In genomic region chr12:63103489-63104131, GRCh38 we compare ENCODE assay signal across 7 cellular contexts. TPM values are rescaled to one million over a fixed set of nuclear protein-coding genes. Genes with fewer than 3 reads are reported as not detected.
A peak's percentile ranks its signal among the peaks of the same experiment; 100 is the strongest.
DNase-seq lines count a peak whose midpoint lies in the region; ATAC-seq, FAIRE-seq and TF ChIP-seq lines count a peak whose summit lies in the region.

No MANE protein-coding gene starts in this region.

- H3K36me3 Mint-ChIP-seq in activated CD8-positive, alpha-beta memory T cell treated with anti-CD3 and anti-CD28 coated beads, Interleukin-2, amount 10 ng/mL, durations not matched to agents 7 days and 5 days = no peaks in the 10 kb centered on the region

- H3K14ac ChIP-seq in neuronal stem cell (ENCODE audit: low read length) = no peak overlapping the region

- dilution Hi-C loops in endothelial cell of umbilical vein (cut with MboI; ENCODE audit: extremely low pct_ligation_motif_present, low sequenced_read_pairs) = no loop called here

- H3K27me3 ChIP-seq in GM23248 (replicated peaks; ENCODE audit: insufficient read depth) = peaks cover 4% of the 10 kb centered on the region
- H3K27me3 ChIP-seq in endothelial cell of umbilical vein (ENCODE audit: control insufficient read depth in 2 of 2, insufficient read depth in 2 of 2, low read length in 2 of 2) = peaks cover 4 to 5% of the 10 kb centered on the region in 2 experiments
- H3K27me3 ChIP-seq in neuronal stem cell (ENCODE audit: control insufficient read depth in 3 of 3, insufficient read depth in 3 of 3, low read depth in 1 of 3, low read length in 3 of 3) = no peaks in the 10 kb centered on the region

- peaks cover 3% of the 10 kb centered on the region for H3K27me3 Mint-ChIP-seq in activated CD8-positive, alpha-beta memory T cell treated with anti-CD3 and anti-CD28 coated beads, Interleukin-2, amount 10 ng/mL, durations not matched to agents 7 days and 5 days

- H2BK120ac ChIP-seq in neuronal stem cell (ENCODE audit: low read depth, low read length) = no peak overlapping the region

- H3K4me3 ChIP-seq in GM23248 (no peak overlapping the region), endothelial cell of umbilical vein (replicated peaks in 1 of 3; ENCODE audit: insufficient read depth in 1 of 3, low read depth in 1 of 3, low read length in 3 of 3) (no peak overlapping the region), neuronal stem cell (ENCODE audit: low read length in 2 of 2) (no peak overlapping the region)

- CTCF ChIA-PET in endothelial cell of umbilical vein (lab: Charles Lee) = interaction anchor here (0.7 to 1.2 kb wide), 2 partner anchors 48 to 698 kb away, joined by 3 read pairs; partner anchors contain the start of gene AVPR1A
- CTCF ChIA-PET in activated CD8-positive, alpha-beta memory T cell treated with anti-CD3 and anti-CD28 coated beads, Interleukin-2, amount 10 ng/mL, durations not matched to agents 7 days and 5 days (lab: Charles Lee) = interaction anchor here (1.0 kb wide), 1 partner anchor 12 kb away, joined by 3 read pairs; no protein-coding TSS in a partner anchor

- H3K23ac ChIP-seq in neuronal stem cell (ENCODE audit: low read depth, low read length, poor library complexity) = no peak overlapping the region

- POLR2A ChIA-PET in endothelial cell of umbilical vein (lab: Charles Lee) = no interaction called here

- no peak overlapping the region for H4K91ac ChIP-seq in neuronal stem cell (ENCODE audit: low read depth, low read length, poor library complexity)

- no peaks in the 10 kb centered on the region for H3F3A ChIP-seq in GM23248 (ENCODE audit: insufficient read depth)

- H3K27ac Mint-ChIP-seq in activated CD8-positive, alpha-beta memory T cell treated with anti-CD3 and anti-CD28 coated beads, Interleukin-2, amount 10 ng/mL, durations not matched to agents 7 days and 5 days = no peak overlapping the region

- no peak overlapping the region for H2BK5ac ChIP-seq in neuronal stem cell (ENCODE audit: low read length)

- H3K9me2 ChIP-seq in GM23248 (ENCODE audit: insufficient read depth) = no peaks in the 10 kb centered on the region

- no peak overlapping the region for H2AFZ ChIP-seq in GM23248
- H2AFZ ChIP-seq in endothelial cell of umbilical vein (ENCODE audit: low read depth, low read length) = no peak overlapping the region
- no peak overlapping the region for H2AFZ ChIP-seq in neuronal stem cell (ENCODE audit: low read length)

- no peak overlapping the region for H3K4ac ChIP-seq in neuronal stem cell (ENCODE audit: low read length)

- H3K79me1 ChIP-seq in neuronal stem cell (ENCODE audit: low read depth, low read length) = no peaks in the 10 kb centered on the region

- H3K27ac ChIP-seq in GM23248 (no peak overlapping the region), endothelial cell of umbilical vein (ENCODE audit: insufficient read depth, low read depth, low read length) (no peak overlapping the region), neuronal stem cell (replicated peaks; ENCODE audit: low read length) (no peak overlapping the region)

- no peak overlapping the region for H3K18ac ChIP-seq in neuronal stem cell (ENCODE audit: low read length)

- TF ChIP-seq POLR2A in endothelial cell of umbilical vein (IDR thresholded peaks at IDR 0.05; ENCODE audit: low read depth, low read length) = no peak

- no peaks in the 10 kb centered on the region for H3K4me1 ChIP-seq in GM23248 (ENCODE audit: insufficient read depth)
- H3K4me1 ChIP-seq in endothelial cell of umbilical vein (ENCODE audit: control insufficient read depth, extremely low read depth, insufficient read depth, low read length) = no peaks in the 10 kb centered on the region
- H3K4me1 ChIP-seq in neuronal stem cell (ENCODE audit: control insufficient read depth in 2 of 2, insufficient read depth in 1 of 2, low read depth in 1 of 2, low read length in 2 of 2) = peaks cover 0 to 2% of the 10 kb centered on the region in 2 donors

- H3K4me3 Mint-ChIP-seq in activated CD8-positive, alpha-beta memory T cell treated with anti-CD3 and anti-CD28 coated beads, Interleukin-2, amount 10 ng/mL, durations not matched to agents 7 days and 5 days = no peak overlapping the region

- peak; percentile 85 for FAIRE-seq in endothelial cell of umbilical vein (lab: Jason Lieb, UNC)

- H3K9ac ChIP-seq in GM23248 (no peak overlapping the region), endothelial cell of umbilical vein (replicated peaks; ENCODE audit: extremely low read depth, insufficient read depth, low read length) (no peak overlapping the region), neuronal stem cell (ENCODE audit: low read depth, low read length, poor library complexity) (no peak overlapping the region)

- BruUV-seq in endothelial cell of umbilical vein (replicated peaks; lab: Mats Ljungman, UMichigan) = no TSS peak

- ATAC-seq in activated CD8-positive, alpha-beta memory T cell treated with anti-CD3 and anti-CD28 coated beads, Interleukin-2, amount 10 ng/mL, durations not matched to agents 7 days and 5 days = no peak

- intact Hi-C loops in endothelial cell of umbilical vein (cut with micrococcal nuclease) = loop anchor here (1.0 to 10.0 kb wide), 5 partner anchors 173 to 699 kb away; partner anchors contain the start of gene DPY19L2

- H2AK5ac ChIP-seq in neuronal stem cell (ENCODE audit: low read depth, low read length) = no peak overlapping the region

- 0 to 1% methylated on average over 5 of the region's 5 CpGs for WGBS in GM23248 (ENCODE audit: low coverage in 1 of 2, low lambda C conversion rate in 2 of 2, missing lambda C conversion rate in 2 of 2), 2 experiments
- WGBS in neuronal stem cell (ENCODE audit: extremely low coverage in 2 of 2, insufficient read length in 2 of 2, insufficient replicate concordance in 1 of 2), 2 donors = no CpG with 5 or more reads among the region's 5 CpGs

- H3K4me2 ChIP-seq in GM23248 (ENCODE audit: unreplicated experiment) (no peak overlapping the region), endothelial cell of umbilical vein (ENCODE audit: insufficient read depth, low read length) (no peak overlapping the region), neuronal stem cell (ENCODE audit: insufficient read depth, low read length, poor library complexity, severe bottlenecking) (no peak overlapping the region)

- H3K79me2 ChIP-seq in GM23248 (ENCODE audit: insufficient read depth) (no peaks in the 10 kb centered on the region), endothelial cell of umbilical vein (ENCODE audit: control insufficient read depth, insufficient read depth, low read length) (no peaks in the 10 kb centered on the region)

- no peak overlapping the region for H2BK15ac ChIP-seq in neuronal stem cell (ENCODE audit: low read length)

- no peaks in the 10 kb centered on the region for H4K20me1 ChIP-seq in GM23248 (ENCODE audit: insufficient read depth)
- no peaks in the 10 kb centered on the region for H4K20me1 ChIP-seq in endothelial cell of umbilical vein (replicated peaks; ENCODE audit: control insufficient read depth, extremely low read depth, insufficient read depth, low read length)

- H3K9me1 ChIP-seq in endothelial cell of umbilical vein (replicated peaks; ENCODE audit: control insufficient read depth, extremely low read depth, insufficient read depth, low read length) = no peaks in the 10 kb centered on the region

- H3K9me3 ChIP-seq in GM23248 (ENCODE audit: low read depth) (no peaks in the 10 kb centered on the region), endothelial cell of umbilical vein (replicated peaks; ENCODE audit: control insufficient read depth, insufficient read depth, low read length) (no peaks in the 10 kb centered on the region), neuronal stem cell (replicated peaks in 1 of 2; ENCODE audit: control insufficient read depth in 2 of 2, insufficient read depth in 1 of 2, low read depth in 1 of 2, low read length in 2 of 2) (no peaks in the 10 kb centered on the region)

- DNase-seq in DMS53 (lab: John Stamatoyannopoulos, UW) (peak; percentile 67), GM23248 (peak; percentile 50), NOMO-1 treated with DMSO at 0.1 percent for 48 hours (lab: John Stamatoyannopoulos, UW; ENCODE audit: unreplicated experiment) (peak; percentile 10), endothelial cell of umbilical vein (ENCODE audit: low read depth, low spot score) (peak; percentile 36), putamen (ENCODE audit: low spot score) (peak; percentile 5), neuronal stem cell (ENCODE audit: low spot score) (no peak)
- no peak for DNase-seq in activated CD8-positive, alpha-beta memory T cell treated with anti-CD3 and anti-CD28 coated beads, Interleukin-2, amount 10 ng/mL, durations not matched to agents 7 days and 5 days

- no peak overlapping the region for H4K8ac ChIP-seq in neuronal stem cell (ENCODE audit: low read depth, low read length)

- in situ Hi-C loops in GM23248 (cut with MboI) = no loop called here

- H3K9me3 Mint-ChIP-seq in activated CD8-positive, alpha-beta memory T cell treated with anti-CD3 and anti-CD28 coated beads, Interleukin-2, amount 10 ng/mL, durations not matched to agents 7 days and 5 days (ENCODE audit: low read depth) = no peaks in the 10 kb centered on the region

- no peak overlapping the region for H2BK12ac ChIP-seq in neuronal stem cell (ENCODE audit: low read length)

- peak; percentile 46 to 51 for TF ChIP-seq CTCF in endothelial cell of umbilical vein (IDR thresholded peaks at IDR 0.05; ENCODE audit: extremely low read depth in 1 of 2, insufficient read depth in 1 of 2, low read depth in 1 of 2, low read length in 2 of 2)

- H3K4me1 Mint-ChIP-seq in activated CD8-positive, alpha-beta memory T cell treated with anti-CD3 and anti-CD28 coated beads, Interleukin-2, amount 10 ng/mL, durations not matched to agents 7 days and 5 days = no peaks in the 10 kb centered on the region

- no peaks in the 10 kb centered on the region for H3K36me3 ChIP-seq in GM23248 (ENCODE audit: low read depth)
- H3K36me3 ChIP-seq in endothelial cell of umbilical vein (ENCODE audit: control insufficient read depth in 2 of 2, extremely low read depth in 1 of 2, insufficient read depth in 2 of 2, low read length in 2 of 2) = no peaks in the 10 kb centered on the region
- H3K36me3 ChIP-seq in neuronal stem cell (replicated peaks in 1 of 2; ENCODE audit: control insufficient read depth in 2 of 2, insufficient read depth in 2 of 2, low read length in 2 of 2) = no peaks in the 10 kb centered on the region

RNA-seq across cellular contexts. Expression of gene AVPR1A, which starts 47.4 kb away (rescaled TPM):
- not detected in 2 replicates for total RNA-seq in GM23248 (2014; rRNA removed; shearing (Covaris generic))
- polyA plus RNA-seq in GM23248 (2016; fragmentation: Nextera tagmentation; extraction: Ambion mirVana) = not detected in 2 replicates
- total RNA-seq in endothelial cell of umbilical vein = not detected in 2 replicates
- not detected in 2 replicates for polyA plus RNA-seq in endothelial cell of umbilical vein
- not detected in 2 replicates for polyA plus RNA-seq in endothelial cell of umbilical vein (2011; cell fraction: cytosol; rRNA removed)
- polyA plus RNA-seq in endothelial cell of umbilical vein (2011; cell fraction: nucleus; rRNA removed) = not detected in 2 replicates
- polyA plus RNA-seq in endothelial cell of umbilical vein (2012) = not detected in 2 replicates
- not detected in 2 replicates for polyA minus RNA-seq in endothelial cell of umbilical vein
- polyA minus RNA-seq in endothelial cell of umbilical vein (2011; cell fraction: cytosol; rRNA and poly(A)+ RNA removed) = not detected
- not detected in 2 replicates for polyA minus RNA-seq in endothelial cell of umbilical vein (2011; cell fraction: nucleus; rRNA and poly(A)+ RNA removed)
- total RNA-seq in activated CD8-positive, alpha-beta memory T cell treated with anti-CD3 and anti-CD28 coated beads, Interleukin-2, amount 10 ng/mL, durations not matched to agents 7 days and 5 days = not detected
- 0.04 TPM for polyA plus RNA-seq in neuronal stem cell (2013, experiment 1 of 2)
- 0.06 TPM for polyA plus RNA-seq in neuronal stem cell (2013, experiment 2 of 2)

Comparison
In these comparisons a context has a peak if more than half of its experiments do, and no peak if none do; other contexts are left out.
1. DNase-seq: peak in DMS53 (single experiment), GM23248 (single experiment), NOMO-1 treated with DMSO at 0.1 percent for 48 hours (single experiment), endothelial cell of umbilical vein (single experiment) and putamen (single experiment); none in activated CD8-positive, alpha-beta memory T cell treated with anti-CD3 and anti-CD28 coated beads, Interleukin-2, amount 10 ng/mL, durations not matched to agents 7 days and 5 days (single experiment) and neuronal stem cell (single experiment).